Comparison of ENCODE assay signal across 8 cellular contexts in genomic region chr1:34928865-34929496, GRCh38. TPM values are rescaled to one million over a fixed set of nuclear protein-coding genes. Genes with fewer than 3 reads are reported as not detected.
DNase-seq lines count a peak whose midpoint lies in the region; ATAC-seq and TF ChIP-seq lines count a peak whose summit lies in the region.

No MANE protein-coding gene starts in this region.

- peaks cover 26 to 68% (median 47%) of the 10 kb centered on the region in 5 donors for H3K27me3 Mint-ChIP-seq in naive thymus-derived CD8-positive, alpha-beta T cell

- in situ Hi-C loops in astrocyte of the cerebellum (cut with HindIII; ENCODE audit: low sequenced_read_pairs), result loop anchor here (5.0 kb wide), 1 partner anchor 82 kb away; no protein-coding TSS in a partner anchor

- DNase-seq in astrocyte of the cerebellum (ENCODE audit: low read depth), result no peak
- DNase-seq in naive thymus-derived CD8-positive, alpha-beta T cell, result peak in 3 of 10 donors; percentile 13 to 19 (median 14)
- DNase-seq in SKM-1 treated with dmso at 0.1 percent for 144 hours (lab: John Stamatoyannopoulos, UW; ENCODE audit: unreplicated experiment), result no peak
- no peak for DNase-seq in SIG-M5 (lab: John Stamatoyannopoulos, UW)
- no peak for DNase-seq in inferior parietal cortex (ENCODE audit: extremely low spot score)

- H3K36me3 Mint-ChIP-seq in naive thymus-derived CD8-positive, alpha-beta T cell, result peaks cover 0 to 2% (median 0%) of the 10 kb centered on the region in 3 donors

- peak overlapping the region in 4 of 10 donors; percentile 3 to 79 (median 44) for H3K27ac Mint-ChIP-seq in naive thymus-derived CD8-positive, alpha-beta T cell

- H4K20me1 ChIP-seq in BLaER1 treated with 17β-estradiol and CSF1 and Interleukin-3, amounts not matched to agents 10 nM and 100 nM, result peaks cover 0 to 50% (median 26%) of the 10 kb centered on the region in 11 experiments; a peak in 13 of 22 replicates

- H3K4me2 ChIP-seq in BLaER1 treated with 17β-estradiol and CSF1 and Interleukin-3, amounts not matched to agents 10 nM and 100 nM, result peak overlapping the region; percentile 92 to 100 (median 98)

- H3K36me3 ChIP-seq in BLaER1 treated with 17β-estradiol and CSF1 and Interleukin-3, amounts not matched to agents 10 nM and 100 nM, result no peaks in the 10 kb centered on the region
- no peaks in the 10 kb centered on the region for H3K36me3 ChIP-seq in HUES6 (ENCODE audit: control insufficient read depth, insufficient read depth, low read length)

- H3K9me3 Mint-ChIP-seq in naive thymus-derived CD8-positive, alpha-beta T cell, result peaks cover 0 to 7% (median 0%) of the 10 kb centered on the region in 9 donors

- peaks cover 9 to 24% (median 16%) of the 10 kb centered on the region in 10 experiments; a peak in 19 of 20 replicates for H3K4me1 ChIP-seq in BLaER1 treated with 17β-estradiol and CSF1 and Interleukin-3, amounts not matched to agents 10 nM and 100 nM
- H3K4me1 ChIP-seq in HUES6 (ENCODE audit: control insufficient read depth, insufficient read depth, low read length), result peaks cover 6% of the 10 kb centered on the region

- POLR2A ChIA-PET in naive thymus-derived CD8-positive, alpha-beta T cell (lab: Charles Lee), result interaction anchor here (0.5 kb wide), 1 partner anchor 115 kb away, joined by 3 read pairs; no protein-coding TSS in a partner anchor

- peak overlapping the region; percentile 67 to 87 (median 82) for H3K4me3 ChIP-seq in BLaER1 treated with 17β-estradiol and CSF1 and Interleukin-3, amounts not matched to agents 10 nM and 100 nM
- H3K4me3 ChIP-seq in HUES6 (ENCODE audit: low read depth, low read length), result peak overlapping the region; percentile 64
- peak overlapping the region; percentile 20 for H3K4me3 ChIP-seq in astrocyte of the cerebellum (ENCODE audit: low read depth, low read length)

- peak overlapping the region; percentile 59 to 86 (median 76) for H3K9ac ChIP-seq in BLaER1 treated with 17β-estradiol and CSF1 and Interleukin-3, amounts not matched to agents 10 nM and 100 nM
- H3K9ac ChIP-seq in HUES6 (ENCODE audit: low read length), result peak overlapping the region; percentile 32

- H3K4me3 Mint-ChIP-seq in naive thymus-derived CD8-positive, alpha-beta T cell, result peak overlapping the region; percentile 63 to 92 (median 87)

- H3K9me3 ChIP-seq in BLaER1 treated with 17β-estradiol and CSF1 and Interleukin-3, amounts not matched to agents 10 nM and 100 nM (replicated peaks in 1 of 11), result no peaks in the 10 kb centered on the region
- H3K9me3 ChIP-seq in HUES6 (ENCODE audit: control insufficient read depth, insufficient read depth, low read depth, low read length), result no peaks in the 10 kb centered on the region

- H3K4me1 Mint-ChIP-seq in naive thymus-derived CD8-positive, alpha-beta T cell, result peaks cover 8 to 16% (median 9%) of the 10 kb centered on the region in 4 donors

- ATAC-seq in naive thymus-derived CD8-positive, alpha-beta T cell, result peak; percentile 37 to 48
- no peak for ATAC-seq in GM21737 (IDR thresholded peaks at IDR 0.05; ENCODE audit: unreplicated experiment)

- peak overlapping the region in 10 of 11 experiments; percentile 24 to 77 (median 56); a peak in 16 of 22 replicates for H3K27ac ChIP-seq in BLaER1 treated with 17β-estradiol and CSF1 and Interleukin-3, amounts not matched to agents 10 nM and 100 nM
- H3K27ac ChIP-seq in HUES6 (ENCODE audit: low read depth, low read length), result no peak overlapping the region

- TF ChIP-seq CTCF in astrocyte of the cerebellum (IDR thresholded peaks at IDR 0.05; ENCODE audit: low read depth, low read length, missing control alignments), result no peak

- peaks cover 13 to 34% (median 21%) of the 10 kb centered on the region in 11 experiments for H3K27me3 ChIP-seq in BLaER1 treated with 17β-estradiol and CSF1 and Interleukin-3, amounts not matched to agents 10 nM and 100 nM
- H3K27me3 ChIP-seq in HUES6 (ENCODE audit: control insufficient read depth, insufficient read depth, low read length), result peaks cover 74% of the 10 kb centered on the region

RNA-seq across cellular contexts. Expression of gene DLGAP3, which starts 0.5 kb away (rescaled TPM):
- under 1 TPM; 0.77 to 0.81 TPM for total RNA-seq in naive thymus-derived CD8-positive, alpha-beta T cell
- polyA plus RNA-seq in naive thymus-derived CD8-positive, alpha-beta T cell, result under 1 TPM; 0.06 to 0.27 (median 0.16) TPM

RNA-seq across cellular contexts. Expression of gene TMEM35B, which starts 56.2 kb away (rescaled TPM):
- total RNA-seq in naive thymus-derived CD8-positive, alpha-beta T cell, result 10 to 100 TPM; 34.3 to 36.4 TPM
- 100 to 1,000 TPM; 145 to 154 (median 146) TPM for polyA plus RNA-seq in naive thymus-derived CD8-positive, alpha-beta T cell

Comparison
In these comparisons a context has a peak if more than half of its experiments do, and no peak if none do; other contexts are left out.
1. H3K4me3 ChIP-seq: peak in every context shown above with its lines; median percentile 82 in BLaER1 treated with 17β-estradiol and CSF1 and Interleukin-3, amounts not matched to agents 10 nM and 100 nM; 64 in HUES6; 20 in astrocyte of the cerebellum.